ENCODE assay signal across 8 cellular contexts in the genomic region with DNA sequence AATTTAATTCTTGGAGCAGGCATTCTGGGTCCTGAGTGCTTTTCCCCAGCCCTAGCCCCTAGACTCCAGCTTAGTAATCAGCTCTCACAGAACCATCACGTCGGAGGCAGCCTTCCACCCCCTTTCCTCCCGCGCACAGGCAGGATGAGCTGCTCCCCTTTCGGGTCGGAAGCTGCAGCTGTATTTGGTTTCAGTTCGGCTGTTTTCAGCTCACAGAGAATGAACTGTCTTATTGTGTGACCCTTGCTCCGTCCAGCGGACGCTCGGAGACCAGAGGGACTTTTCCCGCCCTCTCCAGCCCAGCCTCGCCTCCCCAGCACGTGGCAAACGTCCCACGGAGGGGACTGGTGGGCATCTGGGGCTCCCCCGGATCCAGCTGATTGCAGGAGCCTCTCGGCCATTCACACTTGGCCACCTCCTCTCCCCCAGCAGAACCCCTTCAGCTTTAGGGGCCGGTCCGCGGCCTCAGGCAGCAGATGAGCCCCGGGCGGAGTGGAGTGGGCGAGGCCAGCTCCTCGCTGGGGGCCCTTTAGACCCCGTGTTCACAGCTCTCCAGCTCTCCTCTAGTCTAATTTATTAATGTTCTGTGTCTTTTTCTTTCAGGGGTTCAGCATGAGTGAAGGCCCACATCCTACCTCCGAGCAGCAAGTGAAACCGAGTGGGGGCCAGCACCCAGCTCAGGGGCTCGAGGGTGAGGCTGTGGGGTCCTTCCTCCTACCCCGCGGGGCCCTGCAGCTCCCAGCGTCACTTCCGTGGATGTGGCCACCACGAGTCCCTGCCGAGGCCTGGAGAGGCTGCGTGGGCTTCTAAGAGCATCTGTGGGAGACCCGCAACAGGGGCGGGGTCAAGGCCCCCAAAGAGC.
A peak's percentile ranks its signal among the peaks of the same experiment; 100 is the strongest.
DNase-seq lines count a peak whose midpoint lies in the region; ATAC-seq and TF ChIP-seq lines count a peak whose summit lies in the region.

No MANE protein-coding gene starts in this region.

- no peaks in the 10 kb centered on the region for H3K9me3 Mint-ChIP-seq in stimulated activated naive CD8-positive, alpha-beta T cell treated with anti-CD3 and anti-CD28 coated beads, Interleukin-15, amount 100 ng/mL, for 72 hours

- no peak overlapping the region for H3K27ac Mint-ChIP-seq in stimulated activated naive CD8-positive, alpha-beta T cell treated with anti-CD3 and anti-CD28 coated beads, Interleukin-15, amount 100 ng/mL, for 72 hours

- peaks cover 62% of the 10 kb centered on the region for H3K27me3 Mint-ChIP-seq in stimulated activated naive CD8-positive, alpha-beta T cell treated with anti-CD3 and anti-CD28 coated beads, Interleukin-15, amount 100 ng/mL, for 72 hours

- TF ChIP-seq POLR2A in GM18505 (IDR thresholded peaks at IDR 0.05; ENCODE audit: borderline replicate concordance, extremely low read depth, insufficient read depth, insufficient read length): no peak

- peaks cover 26% of the 10 kb centered on the region for H3K4me1 Mint-ChIP-seq in stimulated activated naive CD8-positive, alpha-beta T cell treated with anti-CD3 and anti-CD28 coated beads, Interleukin-15, amount 100 ng/mL, for 72 hours

- no peak for DNase-seq in activated CD4-positive, CD25-positive, alpha-beta regulatory T cell treated with anti-CD3 and anti-CD28 coated beads, Interleukin-2, amount 50 U/mL, for 72 hours
- peak; percentile 44 to 48 for DNase-seq in activated T-cell treated with anti-CD3 and anti-CD28 coated beads, Interleukin-2, amount 50 U/mL, for 48 hours
- peak; percentile 81 for DNase-seq in left kidney (ENCODE audit: low read depth, low spot score)
- no peak for DNase-seq in stimulated activated naive CD8-positive, alpha-beta T cell treated with anti-CD3 and anti-CD28 coated beads, Interleukin-15, amount 100 ng/mL, for 72 hours
- no peak for DNase-seq in NCI-H2107 treated with DMSO at 0.1 percent for 48 hours (lab: John Stamatoyannopoulos, UW; ENCODE audit: unreplicated experiment)

- H3K4me3 Mint-ChIP-seq in stimulated activated naive CD8-positive, alpha-beta T cell treated with anti-CD3 and anti-CD28 coated beads, Interleukin-15, amount 100 ng/mL, for 72 hours: peak overlapping the region; percentile 62 to 84

- ATAC-seq in activated CD4-positive, CD25-positive, alpha-beta regulatory T cell treated with anti-CD3 and anti-CD28 coated beads, Interleukin-2, amount 50 U/mL, for 24 hours: peak; percentile 28 to 38
- ATAC-seq in stimulated activated naive CD8-positive, alpha-beta T cell treated with anti-CD3 and anti-CD28 coated beads, Interleukin-15, amount 100 ng/mL, for 72 hours: peak; percentile 66
- ATAC-seq in GM18505 (IDR thresholded peaks at IDR 0.05; ENCODE audit: unreplicated experiment) (no peak), GM18873 (IDR thresholded peaks at IDR 0.05; ENCODE audit: low FRiP score, unreplicated experiment) (no peak)

Comparison
In these comparisons a context has a peak if more than half of its experiments do, and no peak if none do; other contexts are left out.
1. ATAC-seq: peak in activated CD4-positive, CD25-positive, alpha-beta regulatory T cell treated with anti-CD3 and anti-CD28 coated beads, Interleukin-2, amount 50 U/mL, for 24 hours (2 of 2) and stimulated activated naive CD8-positive, alpha-beta T cell treated with anti-CD3 and anti-CD28 coated beads, Interleukin-15, amount 100 ng/mL, for 72 hours (single experiment); none in GM18505 (single experiment) and GM18873 (single experiment).
2. DNase-seq: peak in activated T-cell treated with anti-CD3 and anti-CD28 coated beads, Interleukin-2, amount 50 U/mL, for 48 hours (2 of 2) and left kidney (single experiment); none in activated CD4-positive, CD25-positive, alpha-beta regulatory T cell treated with anti-CD3 and anti-CD28 coated beads, Interleukin-2, amount 50 U/mL, for 72 hours (single experiment), stimulated activated naive CD8-positive, alpha-beta T cell treated with anti-CD3 and anti-CD28 coated beads, Interleukin-15, amount 100 ng/mL, for 72 hours (0 of 2) and NCI-H2107 treated with DMSO at 0.1 percent for 48 hours (single experiment).